ENCODE assay signal across 22 cellular contexts in genomic region chr3:18357747-18358146, GRCh38.
"Had no signal": no experiment of that assay in that cellular context is flagged by ENCODE, and none has a peak within 500 bp of the region (broad histone marks: within the 10 kb centered on the region; RNA-seq: fewer than 3 reads in every experiment).

No MANE protein-coding gene starts in this region.

- DNase-seq: activated CD4-positive, alpha-beta T cell treated with anti-CD3 and anti-CD28 coated beads for 48 hours; activated effector memory CD4-positive, alpha-beta T cell treated with Interleukin-2 at 50 U/mL for 16 hours; activated naive CD4-positive, alpha-beta T cell treated with anti-CD3 and anti-CD28 coated beads for 36 hours; central memory CD4-positive, alpha-beta T cell; endodermal cell; foreskin fibroblast; head of caudate nucleus; hippocampal formation; kidney; naive B cell; posterior cingulate gyrus; right cardiac atrium; stimulated activated CD4-positive, alpha-beta T cell treated with anti-CD3 and anti-CD28 coated beads, Interleukin-15, amount 100 ng/mL, for 24 hours; stimulated activated CD4-positive, alpha-beta T cell treated with anti-CD3 and anti-CD28 coated beads, Interleukin-2, amount 100 ng/mL, for 24 hours; stimulated activated naive CD4-positive, alpha-beta T cell; T-helper 1 cell; T-helper 9 cell; testis; transverse colon had no signal

- ATAC-seq: esophagus mucosa, right cardiac atrium had no signal

- FAIRE-seq: kidney, TTC549 had no signal

- H3K9me3 Mint-ChIP-seq: activated naive CD4-positive, alpha-beta T cell treated with anti-CD3 and anti-CD28 coated beads for 36 hours; endodermal cell; mesothelial cell of epicardium; naive B cell had no signal

- H3K4me3 Mint-ChIP-seq: activated naive CD4-positive, alpha-beta T cell treated with anti-CD3 and anti-CD28 coated beads for 36 hours; endodermal cell; mesothelial cell of epicardium; naive B cell had no signal

- H3K27me3 Mint-ChIP-seq: naive B cell had no signal

- H3K27ac Mint-ChIP-seq: activated naive CD4-positive, alpha-beta T cell treated with anti-CD3 and anti-CD28 coated beads for 36 hours; endodermal cell; mesothelial cell of epicardium; naive B cell had no signal
